In the genomic region with DNA sequence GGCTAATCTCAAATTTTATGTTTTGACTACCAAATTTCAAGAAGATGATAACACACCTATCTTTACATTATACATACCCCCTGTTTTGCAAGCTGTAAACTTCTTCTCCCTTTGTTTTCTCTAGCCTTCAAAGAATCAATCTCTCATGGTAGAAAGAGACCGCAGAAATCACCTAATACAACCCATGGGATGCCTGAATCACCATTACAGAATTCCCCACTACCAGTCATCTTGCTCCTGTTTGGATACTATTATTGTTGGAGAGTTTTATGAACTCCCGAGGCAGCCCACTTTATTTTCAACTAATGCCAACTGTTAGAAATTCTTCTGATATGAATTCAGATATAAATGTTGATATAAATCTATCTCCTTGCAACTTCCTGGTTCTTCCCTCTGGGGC, we compare ENCODE assay signal across 19 cellular contexts.
DNase-seq lines count a peak whose midpoint lies in the region; ATAC-seq, FAIRE-seq and TF ChIP-seq lines count a peak whose summit lies in the region.
"Had no signal": no experiment of that assay in that cellular context is flagged by ENCODE, and none has a peak within 500 bp of the region (broad histone marks: within the 10 kb centered on the region; RNA-seq: fewer than 3 reads in every experiment).

No MANE protein-coding gene starts in this region.

- CTCF ChIA-PET in Panc1 (lab: Charles Lee), result interaction anchor here (0.6 kb wide), 1 partner anchor 51 kb away, joined by 14 read pairs; no protein-coding TSS in a partner anchor

- peaks cover 9% of the 10 kb centered on the region for H3K79me2 ChIP-seq in keratinocyte (ENCODE audit: control insufficient read depth, insufficient read depth, low read length)

- ATAC-seq in Panc1, result peak; percentile 40; the same call in 1 of the 2 replicates
- ATAC-seq: CD8-positive, alpha-beta T cell had no signal

- H3K9ac ChIP-seq in keratinocyte (ENCODE audit: control insufficient read depth, extremely low read depth, insufficient read depth, low read length), result no peak overlapping the region

- POLR2A ChIA-PET in Panc1 (lab: Charles Lee), result interaction anchor here (0.7 to 0.9 kb wide), 2 partner anchors 7 to 26 kb away, joined by 3 to 4 read pairs; no protein-coding TSS in a partner anchor

- no peak overlapping the region for H3K4me2 ChIP-seq in keratinocyte (ENCODE audit: control insufficient read depth, extremely low read depth, insufficient read depth, low read depth, low read length)

- in situ Hi-C loops in Panc1 (cut with HindIII; ENCODE audit: low pct_unique_long_range_greater_than_20kb, low sequenced_read_pairs), result no loop called here

- H3K36me3 ChIP-seq in Panc1 (ENCODE audit: control insufficient read depth, insufficient read depth, low read length), result no peaks in the 10 kb centered on the region
- H3K36me3 ChIP-seq in keratinocyte (ENCODE audit: control insufficient read depth in 2 of 2, extremely low read depth in 1 of 2, insufficient read depth in 2 of 2, low read length in 2 of 2), result no peaks in the 10 kb centered on the region
- H3K36me3 ChIP-seq in ascending aorta, result no peaks in the 10 kb centered on the region

- no TSS peak for BruUV-seq in Panc1 (replicated peaks; lab: Mats Ljungman, UMichigan)

- peak; percentile 9 for FAIRE-seq in keratinocyte (lab: Jason Lieb, UNC)

- dilution Hi-C loops in keratinocyte (cut with MboI; ENCODE audit: extremely low pct_ligation_motif_present, low sequenced_read_pairs), result no loop called here

- H3K9me1 ChIP-seq in keratinocyte (ENCODE audit: control insufficient read depth, extremely low read depth, insufficient read depth, low read length), result no peaks in the 10 kb centered on the region

- DNase-seq in Daoy (ENCODE audit: low read depth) (peak; percentile 51), Panc1 (ENCODE audit: low read depth, low spot score) (no peak), dermis blood vessel endothelial cell (peak; percentile 23), keratinocyte (ENCODE audit: low read depth, low spot score) (no peak), SK-N-DZ (ENCODE audit: low spot score) (no peak), cortex of kidney (lab: John Stamatoyannopoulos, UW) (no peak), ascending aorta (ENCODE audit: low spot score in 2 of 2) (no peak), activated T-cell treated with anti-CD3 and anti-CD28 coated beads for 4 hours (no peak)
- DNase-seq: C1 segment of cervical spinal cord; CD8-positive, alpha-beta T cell; DND-41; HCEC 1CT; MV-4-11; NCI-H1694; NCI-H2171; NCI-H524 treated with DMSO at 0.1 percent for 48 hours; OCI-M1; Right ventricle myocardium superior had no signal

- H3K4me1 ChIP-seq in Panc1 (ENCODE audit: control insufficient read depth, insufficient read depth, low read length), result peaks cover 21% of the 10 kb centered on the region
- peaks cover 41% of the 10 kb centered on the region for H3K4me1 ChIP-seq in keratinocyte (ENCODE audit: control insufficient read depth, extremely low read depth, insufficient read depth, low read length)
- peaks cover 0 to 5% of the 10 kb centered on the region in 2 donors for H3K4me1 ChIP-seq in ascending aorta

- H3K27me3 ChIP-seq in Panc1 (ENCODE audit: control insufficient read depth, insufficient read depth, low read length), result no peaks in the 10 kb centered on the region
- H3K27me3 ChIP-seq in keratinocyte (ENCODE audit: control insufficient read depth, extremely low read depth, insufficient read depth, low read length), result no peaks in the 10 kb centered on the region
- H3K27me3 ChIP-seq in ascending aorta, result no peaks in the 10 kb centered on the region

- no peak overlapping the region for H3K4me3 ChIP-seq in Panc1 (ENCODE audit: low read depth in 2 of 2, low read length in 2 of 2)
- no peak overlapping the region for H3K4me3 ChIP-seq in keratinocyte (ENCODE audit: control insufficient read depth in 2 of 3, extremely low read depth in 1 of 3, insufficient read depth in 2 of 3, low read depth in 1 of 3, low read length in 3 of 3)
- no peak overlapping the region for H3K4me3 ChIP-seq in ascending aorta
- H3K4me3 ChIP-seq: SK-N-MC had no signal

- peak overlapping the region; percentile 37 for H2AFZ ChIP-seq in keratinocyte (ENCODE audit: control insufficient read depth, low read length)

- H3K9me3 ChIP-seq in Panc1 (ENCODE audit: control insufficient read depth, insufficient read depth, low read depth, low read length), result peaks cover 7% of the 10 kb centered on the region; the same call in 1 of the 2 replicates
- peaks cover 3% of the 10 kb centered on the region for H3K9me3 ChIP-seq in keratinocyte (ENCODE audit: control insufficient read depth, low read depth, low read length)
- H3K9me3 ChIP-seq in ascending aorta, result no peaks in the 10 kb centered on the region

- no peaks in the 10 kb centered on the region for H4K20me1 ChIP-seq in keratinocyte (ENCODE audit: control insufficient read depth, extremely low read depth, insufficient read depth, low read length)

- no peak for TF ChIP-seq CTCF in Panc1 (IDR thresholded peaks at IDR 0.05)
- TF ChIP-seq CTCF in keratinocyte (optimal IDR thresholded peaks at IDR 0.05 in 1 of 3, IDR thresholded peaks at IDR 0.05 in 1 of 3, conservative IDR thresholded peaks at IDR 0.05 in 1 of 3; ENCODE audit: extremely low read depth in 1 of 3, insufficient read depth in 2 of 3, low read length in 3 of 3), result no peak
- TF ChIP-seq CTCF in ascending aorta (IDR thresholded peaks at IDR 0.05), result no peak

- H3K27ac ChIP-seq in Panc1 (ENCODE audit: low read length) (0 out of 2 replicates have a peak overlapping the region, but pooled peaks have one; percentile 49), keratinocyte (ENCODE audit: control insufficient read depth, insufficient read depth, low read length) (peak overlapping the region; percentile 39), ascending aorta (no peak overlapping the region)
- H3K27ac ChIP-seq: SK-N-MC had no signal

- intact Hi-C loops in Panc1 (cut with micrococcal nuclease; ENCODE audit: unreplicated experiment) (no loop called here), ascending aorta (cut with DNase I) (no loop called here)

Comparison
In these comparisons a context has a peak if more than half of its experiments do, and no peak if none do; other contexts are left out.
1. DNase-seq: peak in Daoy (single experiment) and dermis blood vessel endothelial cell (single experiment); none in Panc1 (single experiment), keratinocyte (single experiment), SK-N-DZ (single experiment), cortex of kidney (single experiment), ascending aorta (0 of 2) and activated T-cell treated with anti-CD3 and anti-CD28 coated beads for 4 hours (single experiment).
2. H3K27ac ChIP-seq: peak in Panc1 (single experiment) and keratinocyte (single experiment); none in ascending aorta (0 of 2).